In genomic region chr4:7964890-7965662, GRCh38 we compare ENCODE assay signal across 11 cellular contexts. TPM values are rescaled to one million over a fixed set of nuclear protein-coding genes. Genes with fewer than 3 reads are reported as not detected.
DNase-seq lines count a peak whose midpoint lies in the region; ATAC-seq, FAIRE-seq and TF ChIP-seq lines count a peak whose summit lies in the region.
"Had no signal": no experiment of that assay in that cellular context is flagged by ENCODE, and none has a peak within 500 bp of the region (broad histone marks: within the 10 kb centered on the region; RNA-seq: fewer than 3 reads in every experiment).

No MANE protein-coding gene starts in this region.

- TF ChIP-seq RAD21 in A549 (conservative IDR thresholded peaks at IDR 0.05 in 1 of 2, IDR thresholded peaks at IDR 0.05 in 1 of 2) = no peak

- no peak overlapping the region for H4K91ac ChIP-seq in mesenchymal stem cell (ENCODE audit: low read length)

- no peak for TF ChIP-seq EP300 in A549 (IDR thresholded peaks at IDR 0.05)

- H3K9me3 ChIP-seq in A549 (no peaks in the 10 kb centered on the region), mesenchymal stem cell (ENCODE audit: control insufficient read depth, low read length) (no peaks in the 10 kb centered on the region)

- H3K27ac ChIP-seq in A549 (peak overlapping the region; percentile 63 to 97), mesenchymal stem cell (ENCODE audit: low read length, poor library complexity, severe bottlenecking) (no peak overlapping the region)

- H2AFZ ChIP-seq in mesenchymal stem cell (ENCODE audit: low read depth, low read length) = no peak overlapping the region

- CTCF ChIA-PET in A549 (lab: Yijun Ruan, JAX) = interaction anchor here (0.6 to 1.4 kb wide), 5 partner anchors 22 to 187 kb away, joined by 3 to 4 read pairs (median 3); no protein-coding TSS in a partner anchor

- DNase-seq in A549 (ENCODE audit: low read depth in 1 of 2, low spot score in 1 of 2) (peak in 1 of 2 experiments; percentile 58), NB4 (ENCODE audit: low read depth) (peak; percentile 44), mesenchymal stem cell (peak; percentile 57), NCI-H2107 treated with DMSO at 0.1 percent for 48 hours (lab: John Stamatoyannopoulos, UW; ENCODE audit: unreplicated experiment) (no peak), SKM-1 (lab: John Stamatoyannopoulos, UW; ENCODE audit: unreplicated experiment) (no peak), NCI-H146 treated with DMSO at 0.1 percent for 48 hours (lab: John Stamatoyannopoulos, UW; ENCODE audit: unreplicated experiment) (no peak)
- peak; percentile 54 for DNase-seq in central memory CD4-positive, alpha-beta T cell
- DNase-seq: DMS 273 treated with DMSO at 0.1 percent for 48 hours, NCI-H2227 treated with DMSO at 0.1 percent for 48 hours had no signal

- 52% methylated on average over 21 of the region's 23 CpGs for WGBS in A549 (ENCODE audit: missing lambda C conversion rate)
- WGBS in mesenchymal stem cell = 78% methylated on average over 23 of the region's 23 CpGs

- H3K36me3 ChIP-seq in mesenchymal stem cell (ENCODE audit: control insufficient read depth in 1 of 2, insufficient read depth in 2 of 2, low read depth in 1 of 2, low read length in 2 of 2) = no peaks in the 10 kb centered on the region

- no peak for FAIRE-seq in A549 (lab: Jason Lieb, UNC)

- H2BK5ac ChIP-seq in mesenchymal stem cell (ENCODE audit: low read depth, low read length, poor library complexity, severe bottlenecking) = no peak overlapping the region

- H2AK5ac ChIP-seq in mesenchymal stem cell (ENCODE audit: low read length, severe bottlenecking) = no peak overlapping the region

- no peak for ATAC-seq in A549
- ATAC-seq in HG02981 (IDR thresholded peaks at IDR 0.05; ENCODE audit: unreplicated experiment) = no peak

- H3K4me3 ChIP-seq in A549 = no peak overlapping the region
- no peak overlapping the region for H3K4me3 ChIP-seq in NB4 (ENCODE audit: low read depth, low read length)
- peak overlapping the region in 1 of 2 experiments; percentile 10 for H3K4me3 ChIP-seq in mesenchymal stem cell (ENCODE audit: insufficient read depth in 1 of 2, low read depth in 1 of 2, low read length in 2 of 2)
- H3K4me3 ChIP-seq: lung had no signal

- peak overlapping the region in 1 of 2 experiments; percentile 59 for H2BK12ac ChIP-seq in mesenchymal stem cell (ENCODE audit: low read length in 2 of 2)

- no peak overlapping the region for H3K4ac ChIP-seq in mesenchymal stem cell (ENCODE audit: low read depth in 1 of 2, low read length in 2 of 2)

- no peak overlapping the region for H3K18ac ChIP-seq in mesenchymal stem cell (ENCODE audit: low read depth in 1 of 2, low read length in 2 of 2)

- peak overlapping the region in 1 of 2 experiments; percentile 22 for H3K14ac ChIP-seq in mesenchymal stem cell (ENCODE audit: low read length in 2 of 2)

- TF ChIP-seq POLR2A in A549 (IDR thresholded peaks at IDR 0.05; ENCODE audit: low read length) (no peak), NB4 (IDR thresholded peaks at IDR 0.05; ENCODE audit: extremely low read depth, insufficient read length) (no peak)

- peaks cover 57% of the 10 kb centered on the region for H3K4me1 ChIP-seq in A549
- peaks cover 38% of the 10 kb centered on the region for H3K4me1 ChIP-seq in mesenchymal stem cell (ENCODE audit: control insufficient read depth, insufficient read depth, low read depth, low read length)

- TF ChIP-seq CTCF in A549 (IDR thresholded peaks at IDR 0.05) = no peak
- TF ChIP-seq CTCF in NB4 (IDR thresholded peaks at IDR 0.05; ENCODE audit: low read depth, low read length) = no peak

- no peak overlapping the region for H2BK15ac ChIP-seq in mesenchymal stem cell (ENCODE audit: low read depth, poor library complexity, severe bottlenecking)

- peak overlapping the region; percentile 28 for H3K9ac ChIP-seq in mesenchymal stem cell (ENCODE audit: low read length)

- H3K27me3 ChIP-seq in mesenchymal stem cell (ENCODE audit: control insufficient read depth in 1 of 2, insufficient read depth in 1 of 2, low read length in 2 of 2) = no peaks in the 10 kb centered on the region

- H3K4me2 ChIP-seq in A549 = peak overlapping the region; percentile 51
- H3K4me2 ChIP-seq in mesenchymal stem cell (ENCODE audit: low read length, poor library complexity, severe bottlenecking) = no peak overlapping the region

- no peak overlapping the region for H2BK120ac ChIP-seq in mesenchymal stem cell (ENCODE audit: low read depth, low read length)

- no peak overlapping the region for H3K23ac ChIP-seq in mesenchymal stem cell (ENCODE audit: low read length in 2 of 2)

- POLR2A ChIA-PET in A549 (lab: Yijun Ruan, JAX) = interaction anchor here (1.3 kb wide), 1 partner anchor 25 kb away, joined by 3 read pairs; the partner anchor contains the start of gene AFAP1

- H4K8ac ChIP-seq in mesenchymal stem cell (ENCODE audit: low read length) = no peak overlapping the region

- H3K79me1 ChIP-seq in mesenchymal stem cell (replicated peaks; ENCODE audit: low read length, poor library complexity, severe bottlenecking) = no peaks in the 10 kb centered on the region

TF ChIP-seq in A549, 52 proteins besides CTCF, POLR2A, EP300 and RAD21:
- TF ChIP-seq NFE2L2 (conservative IDR thresholded peaks at IDR 0.05; ENCODE audit: low read length) = no peak
- TF ChIP-seq MAFK (IDR thresholded peaks at IDR 0.05; ENCODE audit: partially characterized antibody) = peak; percentile 36
- TF ChIP-seq RCOR1 (IDR thresholded peaks at IDR 0.05; ENCODE audit: low read depth, low read length) = no peak
- peak; percentile 84 to 98 for TF ChIP-seq CEBPB (IDR thresholded peaks at IDR 0.05)
- no peak for TF ChIP-seq KDM1A (IDR thresholded peaks at IDR 0.05; ENCODE audit: low read depth)
- no peak for TF ChIP-seq CBX2 (IDR thresholded peaks at IDR 0.05; ENCODE audit: borderline replicate concordance, low read depth)

RNA-seq across cellular contexts. Expression of gene AFAP1, which starts 25.4 kb away (rescaled TPM):
- polyA plus RNA-seq in A549 (2011; rRNA removed) (18.9 and 25.4 TPM in 2 replicates), A549 (2017; fragmentation: RNase III; extraction: RNeasy Plus Mini Kit Qiagen cat#74134 plus additional on column Dnase treatment) (29.6 to 37.6 TPM (median 33.0 TPM) in 3 replicates)
- 20.3 and 26.9 TPM in 2 replicates for polyA plus RNA-seq in A549 (2012; cell fraction: cytosol; rRNA removed)
- 38.1 and 45.2 TPM in 2 replicates for polyA plus RNA-seq in A549 (2012; cell fraction: nucleus; rRNA removed)
- 32.4 and 38.2 TPM in 2 replicates for polyA minus RNA-seq in A549 (2011; rRNA and poly(A)+ RNA removed)
- polyA plus RNA-seq in mesenchymal stem cell (2013, experiment 1 of 2) = 19.0 TPM
- 19.1 TPM for polyA plus RNA-seq in mesenchymal stem cell (2013, experiment 2 of 2)

Comparison
In these comparisons a context has a peak if more than half of its experiments do, and no peak if none do; other contexts are left out.
1. DNase-seq: peak in NB4 (single experiment), central memory CD4-positive, alpha-beta T cell (single experiment) and mesenchymal stem cell (single experiment); none in NCI-H2107 treated with DMSO at 0.1 percent for 48 hours (single experiment), SKM-1 (single experiment) and NCI-H146 treated with DMSO at 0.1 percent for 48 hours (single experiment).